1 cellular context compared by ENCODE assay signal in genomic region chr14:51342226-51342625, GRCh38.
TF ChIP-seq lines count a peak whose summit lies in the region.

No MANE protein-coding gene starts in this region.

TF ChIP-seq in SK-N-SH treated with all-trans-retinoic acid at 6 μM for 48 hours, 23 proteins besides CTCF, POLR2A, EP300 and RAD21 (continued from another document):
- TF ChIP-seq TSHZ2 (CRISPR knock-in tag; IDR thresholded peaks at IDR 0.05), result no peak
- TF ChIP-seq ARNTL (CRISPR knock-in tag; IDR thresholded peaks at IDR 0.05; ENCODE audit: borderline replicate concordance, low read depth), result no peak
- TF ChIP-seq TCF4 (CRISPR knock-in tag; IDR thresholded peaks at IDR 0.05; ENCODE audit: borderline replicate concordance), result no peak
- TF ChIP-seq TOX (CRISPR knock-in tag; IDR thresholded peaks at IDR 0.05; ENCODE audit: borderline replicate concordance), result no peak
- no peak for TF ChIP-seq ZFP30 (CRISPR knock-in tag; IDR thresholded peaks at IDR 0.05)
- TF ChIP-seq PPARA (CRISPR knock-in tag; IDR thresholded peaks at IDR 0.05; ENCODE audit: borderline replicate concordance), result no peak
- no peak for TF ChIP-seq ZNF565 (CRISPR knock-in tag; conservative IDR thresholded peaks at IDR 0.05; ENCODE audit: low read depth)
